In the genomic region with DNA sequence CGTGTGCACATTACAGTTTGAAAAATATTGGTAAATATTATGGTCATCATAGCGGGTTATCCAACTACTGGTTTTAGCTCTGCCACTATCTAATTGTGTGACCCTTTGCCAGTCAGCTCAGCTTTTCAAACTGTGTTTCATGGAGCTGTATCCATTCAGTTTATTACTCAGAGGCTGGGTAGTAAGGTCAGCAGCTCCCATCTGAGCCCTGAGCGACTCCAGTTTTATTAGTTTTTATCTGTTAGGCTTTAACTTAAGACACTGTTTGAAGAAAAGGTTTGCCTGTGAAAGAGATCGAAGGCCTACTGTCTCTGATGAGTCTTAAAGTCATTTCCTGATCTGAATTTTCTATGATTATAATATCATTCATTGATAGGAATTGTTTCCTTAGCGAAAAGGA, we compare ENCODE assay signal across 8 cellular contexts.
"Had no signal": no experiment of that assay in that cellular context is flagged by ENCODE, and none has a peak within 500 bp of the region (broad histone marks: within the 10 kb centered on the region; RNA-seq: fewer than 3 reads in every experiment).

No MANE protein-coding gene starts in this region.

- ATAC-seq: GM12878 had no signal

- FAIRE-seq: G401.6, GM12878, GM12891, GM12892, GM18507, GM19239 had no signal

- H3K4me3 ChIP-seq: GM12878 had no signal

- DNase-seq: GDM1, GF-D8 had no signal
